ENCODE assay signal across 12 cellular contexts in the genomic region with DNA sequence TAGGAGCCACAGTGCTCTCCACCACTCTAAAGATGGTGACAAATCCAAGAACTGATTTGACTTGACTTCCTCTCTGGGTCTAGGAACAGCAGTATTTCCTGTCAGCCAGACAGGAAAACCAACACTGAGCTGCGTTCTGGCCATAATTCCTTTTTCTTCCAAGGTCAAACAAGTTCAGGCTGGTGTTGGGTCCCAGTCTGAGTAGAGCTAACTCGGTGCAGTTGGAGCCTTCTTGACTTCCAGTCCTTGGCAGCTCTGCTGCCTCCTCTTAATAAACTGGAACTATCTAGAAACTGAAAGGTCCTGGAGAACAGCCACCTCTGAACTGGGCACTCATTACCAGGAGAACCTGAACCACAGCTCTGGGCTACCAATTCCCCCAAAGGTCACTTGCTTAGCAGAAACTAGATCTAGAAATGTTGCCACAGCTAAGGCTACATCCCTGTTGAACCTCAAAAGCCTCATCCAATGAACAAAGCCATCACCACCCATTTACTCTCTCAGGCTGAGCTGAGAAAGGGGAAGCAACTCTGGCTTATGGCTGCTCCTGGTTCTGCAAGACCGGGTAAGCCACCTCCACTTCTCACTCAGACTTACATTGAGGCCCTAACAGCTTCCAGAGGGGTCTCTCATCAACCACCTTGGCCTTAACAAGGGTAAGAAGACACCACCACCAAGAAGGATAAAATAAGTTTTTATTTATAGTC. TPM values are rescaled to one million over a fixed set of nuclear protein-coding genes. Genes with fewer than 3 reads are reported as not detected.
DNase-seq lines count a peak whose midpoint lies in the region; ATAC-seq, FAIRE-seq and TF ChIP-seq lines count a peak whose summit lies in the region.
"Had no signal": no experiment of that assay in that cellular context is flagged by ENCODE, and none has a peak within 500 bp of the region (broad histone marks: within the 10 kb centered on the region; RNA-seq: fewer than 3 reads in every experiment).

No MANE protein-coding gene starts in this region.

- no peak overlapping the region for H3K4me2 ChIP-seq in GM12878 (ENCODE audit: control insufficient read depth, insufficient read depth)

- 0 out of 2 replicates have a peak overlapping the region, but pooled peaks have one; percentile 6 for H3K27ac ChIP-seq in GM12878 (ENCODE audit: control insufficient read depth, insufficient read depth)
- H3K27ac ChIP-seq in right lobe of liver: peak overlapping the region in 1 of 3 donors; percentile 47
- peak overlapping the region; percentile 55 for H3K27ac ChIP-seq in upper lobe of right lung

- H3K27me3 ChIP-seq in GM12878 (replicated peaks in 1 of 2; ENCODE audit: control insufficient read depth in 2 of 2, insufficient read depth in 2 of 2, low read length in 1 of 2) (no peaks in the 10 kb centered on the region), right lobe of liver (no peaks in the 10 kb centered on the region), upper lobe of right lung (no peaks in the 10 kb centered on the region)

- no peak for TF ChIP-seq RAD21 in GM12878 (IDR thresholded peaks at IDR 0.05; ENCODE audit: insufficient read depth, low read depth, low read length)

- CTCF ChIA-PET in GM12878 (lab: Yijun Ruan, JAX): interaction anchor here (0.8 kb wide), 1 partner anchor 92 kb away, joined by 3 read pairs; no protein-coding TSS in a partner anchor

- H3K9me3 ChIP-seq in GM12878 (replicated peaks; ENCODE audit: control insufficient read depth, insufficient read depth, low read length) (no peaks in the 10 kb centered on the region), right lobe of liver (no peaks in the 10 kb centered on the region), upper lobe of right lung (no peaks in the 10 kb centered on the region)

- 1% methylated on average over 3 of the region's 3 CpGs for WGBS in GM12878 (ENCODE audit: insufficient coverage, insufficient replicate concordance, low lambda C conversion rate, missing lambda C conversion rate)
- 56% methylated on average over 3 of the region's 3 CpGs for WGBS in right lobe of liver (ENCODE audit: insufficient coverage, low coverage, low lambda C conversion rate, missing lambda C conversion rate)

- no peaks in the 10 kb centered on the region for H4K20me1 ChIP-seq in GM12878 (ENCODE audit: control insufficient read depth, insufficient read depth)

- SMC1A ChIA-PET in GM12878 (lab: Charles Lee; ENCODE audit: uncharacterized antibody, unreplicated experiment): interaction anchor here (1.3 to 1.6 kb wide), 2 partner anchors 24 kb away, joined by 3 to 6 read pairs; no protein-coding TSS in a partner anchor

- no TSS peak for BruUV-seq in GM12878 (replicated peaks; lab: Mats Ljungman, UMichigan)

- ATAC-seq in Right ventricle myocardium inferior: peak; percentile 22
- ATAC-seq in GM12878: peak; percentile 51
- peak; percentile 33 to 69 (median 41) for ATAC-seq in right lobe of liver
- ATAC-seq in upper lobe of right lung: peak; percentile 61
- no peak for ATAC-seq in HG02885 (IDR thresholded peaks at IDR 0.05; ENCODE audit: poor library complexity, unreplicated experiment)
- ATAC-seq in HG03439 (IDR thresholded peaks at IDR 0.05; ENCODE audit: unreplicated experiment): no peak

- H3K4me1 ChIP-seq in GM12878 (ENCODE audit: control insufficient read depth, insufficient read depth, low read length) (no peaks in the 10 kb centered on the region), right lobe of liver (no peaks in the 10 kb centered on the region), upper lobe of right lung (peaks cover 23% of the 10 kb centered on the region)

- no peak for TF ChIP-seq CTCF in GM12878 (IDR thresholded peaks at IDR 0.05 in 2 of 3, conservative IDR thresholded peaks at IDR 0.05 in 1 of 3; ENCODE audit: control insufficient read depth in 2 of 3, extremely low read depth in 1 of 3, insufficient read depth in 1 of 3, low read depth in 3 of 3, low read length in 3 of 3)
- TF ChIP-seq CTCF in right lobe of liver (IDR thresholded peaks at IDR 0.05): no peak
- no peak for TF ChIP-seq CTCF in upper lobe of right lung (IDR thresholded peaks at IDR 0.05)

- H3K79me2 ChIP-seq in GM12878 (ENCODE audit: control insufficient read depth, insufficient read depth, low read length): no peaks in the 10 kb centered on the region

- TF ChIP-seq EP300 in GM12878 (IDR thresholded peaks at IDR 0.05; ENCODE audit: borderline replicate concordance in 1 of 2, control insufficient read depth in 1 of 2, low read depth in 2 of 2, low read length in 2 of 2): no peak

- H2AFZ ChIP-seq in GM12878 (ENCODE audit: control insufficient read depth, low read depth, low read length): no peak overlapping the region

- peaks cover 19 to 21% of the 10 kb centered on the region in 2 experiments for H3K36me3 ChIP-seq in GM12878 (ENCODE audit: control insufficient read depth in 2 of 2, insufficient read depth in 2 of 2, low read length in 1 of 2)
- H3K36me3 ChIP-seq in right lobe of liver: peaks cover 0 to 36% (median 16%) of the 10 kb centered on the region in 4 donors
- H3K36me3 ChIP-seq in upper lobe of right lung: peaks cover 60% of the 10 kb centered on the region

- in situ Hi-C loops in GM12878 (cut with MboI): no loop called here

- RAD21 ChIA-PET in GM12878 (lab: Charles Lee; ENCODE audit: unreplicated experiment): no interaction called here

- POLR2A ChIA-PET in GM12878 (lab: Charles Lee): no interaction called here

- TF ChIP-seq POLR2A in GM12878 (IDR thresholded peaks at IDR 0.05; ENCODE audit: low read depth, low read length) (no peak), right lobe of liver (IDR thresholded peaks at IDR 0.05) (no peak)

- no peak overlapping the region for H3K4me3 ChIP-seq in GM12878
- no peak overlapping the region for H3K4me3 ChIP-seq in right lobe of liver
- H3K4me3 ChIP-seq in upper lobe of right lung: no peak overlapping the region
- H3K4me3 ChIP-seq: K562 had no signal

- DNase-seq in Right ventricle myocardium inferior (ENCODE audit: missing footprints) (no peak), cardiac septum (ENCODE audit: low spot score) (no peak), GM12878 (ENCODE audit: low read depth, low spot score) (no peak), right lobe of liver (no peak), upper lobe of right lung (no peak), ureter (ENCODE audit: low spot score) (no peak)
- DNase-seq: activated naive CD4-positive, alpha-beta T cell treated with Interleukin-2 at 50 U/mL for 16 hours; mesenchymal stem cell; T-helper 2 cell had no signal

- intact Hi-C loops in Right ventricle myocardium inferior (cut with DNase I): loop anchor here (5.0 kb wide), 1 partner anchor 42 kb away; no protein-coding TSS in a partner anchor
- intact Hi-C loops in cardiac septum (cut with DNase I): no loop called here
- intact Hi-C loops in GM12878 (cut with micrococcal nuclease; ENCODE audit: unreplicated experiment): no loop called here
- intact Hi-C loops in right lobe of liver (cut with DNase I): no loop called here
- intact Hi-C loops in upper lobe of right lung (cut with DNase I): no loop called here

- FAIRE-seq in GM12878 (lab: Jason Lieb, UNC): no peak
- FAIRE-seq: K562 had no signal

- H3K9ac ChIP-seq in GM12878 (ENCODE audit: control insufficient read depth, insufficient read depth, low read length): no peak overlapping the region

TF ChIP-seq in GM12878, 131 proteins besides CTCF, POLR2A, EP300 and RAD21:
- TF ChIP-seq SUZ12 (IDR thresholded peaks at IDR 0.05; ENCODE audit: unreplicated experiment) (no peak), ESRRA (IDR thresholded peaks at IDR 0.05; ENCODE audit: low read length) (no peak), TCF3 (IDR thresholded peaks at IDR 0.05; ENCODE audit: borderline replicate concordance, insufficient read depth, low read depth, low read length) (no peak)
TF ChIP-seq in GM12878: peak in this region for 0.

RNA-seq across cellular contexts. Expression of gene MAX, which starts 27.7 kb away (rescaled TPM):
- 92.1 TPM for total RNA-seq in Right ventricle myocardium inferior
- 80.8 TPM for total RNA-seq in cardiac septum
- 68.3 and 69.5 TPM in 2 replicates for total RNA-seq in GM12878 (2013; cell fraction: nucleolus; rRNA removed)
- total RNA-seq in GM12878 (2014; rRNA removed): 65.1 and 79.8 TPM in 2 replicates
- 56.0 and 60.7 TPM in 2 replicates for total RNA-seq in GM12878 (2014; rRNA removed; fragmentation: Illumina TruSeq; extraction: Trizol)
- 114 and 122 TPM in 2 replicates for total RNA-seq in GM12878 (2021)
- polyA plus RNA-seq in GM12878 (2011; ENCODE audit: low read depth): 29.9 TPM
- 72.3 and 77.3 TPM in 2 replicates for polyA plus RNA-seq in GM12878 (2011; rRNA removed)
- 68.0 and 83.7 TPM in 2 replicates for polyA plus RNA-seq in GM12878 (2011; cell fraction: cytosol; rRNA removed)
- polyA plus RNA-seq in GM12878 (2011; cell fraction: nucleus; rRNA removed): 87.7 and 110 TPM in 2 replicates
- polyA plus RNA-seq in GM12878 (2012): 45.5 and 47.8 TPM in 2 replicates
- polyA plus RNA-seq in GM12878 (2014; fragmentation: Illumina TruSeq; extraction: Trizol): 66.0 and 85.4 TPM in 2 replicates
- polyA plus RNA-seq in GM12878 (2014; fragmentation: Nextera tagmentation; extraction: Ambion mirVana): 10 to 100 TPM; 21.5 to 37.2 TPM
- 83.6 and 88.6 TPM in 2 replicates for polyA plus RNA-seq in GM12878 (2014; rRNA removed)
- 10 to 100 TPM; 66.6 to 68.3 TPM for polyA plus RNA-seq in GM12878 (2016; fragmentation: Nextera tagmentation; extraction: Ambion mirVana)
- 50.9 and 58.2 TPM in 2 replicates for polyA minus RNA-seq in GM12878 (2011; rRNA and poly(A)+ RNA removed)
- 18.9 and 22.6 TPM in 2 replicates for polyA minus RNA-seq in GM12878 (2011; cell fraction: cytosol; rRNA and poly(A)+ RNA removed)
- 37.0 and 57.1 TPM in 2 replicates for polyA minus RNA-seq in GM12878 (2011; cell fraction: nucleus; rRNA and poly(A)+ RNA removed)
- total RNA-seq in right lobe of liver: 10 to 100 TPM; 15.7 to 38.0 (median 31.7) TPM
- 102 TPM for total RNA-seq in upper lobe of right lung
- total RNA-seq in ureter: 109 TPM

Comparison
In these comparisons a context has a peak if more than half of its experiments do, and no peak if none do; other contexts are left out.
1. ATAC-seq: peak in Right ventricle myocardium inferior (single experiment), GM12878 (single experiment), right lobe of liver (4 of 4) and upper lobe of right lung (single experiment); none in HG02885 (single experiment) and HG03439 (single experiment).